ENCODE assay signal across 20 cellular contexts in genomic region chr3:128254967-128255366, GRCh38.
DNase-seq lines count a peak whose midpoint lies in the region; ATAC-seq and TF ChIP-seq lines count a peak whose summit lies in the region.
"Had no signal": no experiment of that assay in that cellular context is flagged by ENCODE, and none has a peak within 500 bp of the region (broad histone marks: within the 10 kb centered on the region; RNA-seq: fewer than 3 reads in every experiment).

No MANE protein-coding gene starts in this region.

- H3K27me3 ChIP-seq in brain microvascular endothelial cell (replicated peaks) = no peaks in the 10 kb centered on the region

- no peaks in the 10 kb centered on the region for H3K27me3 Mint-ChIP-seq in activated naive CD4-positive, alpha-beta T cell treated with anti-CD3 and anti-CD28 coated beads for 36 hours (ENCODE audit: low read depth)

- no peak overlapping the region for H3K27ac ChIP-seq in brain microvascular endothelial cell
- H3K27ac ChIP-seq: 22Rv1 had no signal

- in situ Hi-C loops in brain microvascular endothelial cell (cut with HindIII; ENCODE audit: low pct_ligation_motif_present, low sequenced_read_pairs) = no loop called here

- H3K36me3 Mint-ChIP-seq in activated naive CD4-positive, alpha-beta T cell treated with anti-CD3 and anti-CD28 coated beads for 36 hours (ENCODE audit: low read depth) = peaks cover 33% of the 10 kb centered on the region
- H3K36me3 Mint-ChIP-seq in stimulated activated effector memory CD8-positive, alpha-beta T cell treated with anti-CD3 and anti-CD28 coated beads, Interleukin-12 subunit alpha, Interleukin-12 subunit beta, amount 100 ng/mL, for 72 hours = peaks cover 24% of the 10 kb centered on the region

- CTCF ChIA-PET in activated naive CD4-positive, alpha-beta T cell treated with anti-CD3 and anti-CD28 coated beads for 36 hours (lab: Charles Lee) = no interaction called here

- peaks cover 20% of the 10 kb centered on the region for H3K4me1 Mint-ChIP-seq in activated naive CD4-positive, alpha-beta T cell treated with anti-CD3 and anti-CD28 coated beads for 36 hours (ENCODE audit: low read depth)
- H3K4me1 Mint-ChIP-seq in stimulated activated effector memory CD8-positive, alpha-beta T cell treated with anti-CD3 and anti-CD28 coated beads, Interleukin-12 subunit alpha, Interleukin-12 subunit beta, amount 100 ng/mL, for 72 hours = peaks cover 21% of the 10 kb centered on the region

- no peaks in the 10 kb centered on the region for H3K36me3 ChIP-seq in brain microvascular endothelial cell (replicated peaks)

- DNase-seq in activated naive CD4-positive, alpha-beta T cell treated with anti-CD3 and anti-CD28 coated beads for 36 hours = no peak
- DNase-seq in activated naive CD4-positive, alpha-beta T cell (lab: John Stamatoyannopoulos, UW) = no peak
- DNase-seq in brain microvascular endothelial cell (no peak), fibroblast of villous mesenchyme (ENCODE audit: low read depth) (no peak), NCI-H748 (lab: John Stamatoyannopoulos, UW; ENCODE audit: unreplicated experiment) (no peak), HuH-7.5 (ENCODE audit: low spot score) (no peak), NCI-H2171 treated with DMSO at 0.1 percent for 48 hours (lab: John Stamatoyannopoulos, UW) (no peak)
- no peak for DNase-seq in stimulated activated effector memory CD8-positive, alpha-beta T cell treated with anti-CD3 and anti-CD28 coated beads, Interleukin-12 subunit alpha, Interleukin-12 subunit beta, amount 100 ng/mL, for 72 hours (ENCODE audit: low spot score in 2 of 2)
- DNase-seq: ACHN, C1 segment of cervical spinal cord, H7, HFFc6, KG1, NCI-H1105, NCI-H2029 treated with DMSO at 0.1 percent for 48 hours, NCI-H2171, NCI-H526, PC-3, Right ventricle myocardium superior had no signal

- no peak overlapping the region for H3K4me3 Mint-ChIP-seq in activated naive CD4-positive, alpha-beta T cell treated with anti-CD3 and anti-CD28 coated beads for 36 hours
- H3K4me3 Mint-ChIP-seq in stimulated activated effector memory CD8-positive, alpha-beta T cell treated with anti-CD3 and anti-CD28 coated beads, Interleukin-12 subunit alpha, Interleukin-12 subunit beta, amount 100 ng/mL, for 72 hours = no peak overlapping the region
- H3K4me3 Mint-ChIP-seq: HFFc6 had no signal

- intact Hi-C loops in activated naive CD4-positive, alpha-beta T cell treated with anti-CD3 and anti-CD28 coated beads for 36 hours (cut with micrococcal nuclease) = no loop called here

- H3K4me3 ChIP-seq in brain microvascular endothelial cell (ENCODE audit: low read depth, low read length) (no peak overlapping the region), fibroblast of villous mesenchyme (ENCODE audit: low read depth, low read length) (no peak overlapping the region)

- peak overlapping the region; percentile 44 for H3K27ac Mint-ChIP-seq in activated naive CD4-positive, alpha-beta T cell treated with anti-CD3 and anti-CD28 coated beads for 36 hours
- peak overlapping the region; percentile 12 for H3K27ac Mint-ChIP-seq in stimulated activated effector memory CD8-positive, alpha-beta T cell treated with anti-CD3 and anti-CD28 coated beads, Interleukin-12 subunit alpha, Interleukin-12 subunit beta, amount 100 ng/mL, for 72 hours
- H3K27ac Mint-ChIP-seq: HFFc6 had no signal

- no peak for ATAC-seq in stimulated activated effector memory CD8-positive, alpha-beta T cell treated with anti-CD3 and anti-CD28 coated beads, Interleukin-12 subunit alpha, Interleukin-12 subunit beta, amount 100 ng/mL, for 72 hours
- ATAC-seq: PC-3 had no signal

- peaks cover 7% of the 10 kb centered on the region for H3K9me3 Mint-ChIP-seq in activated naive CD4-positive, alpha-beta T cell treated with anti-CD3 and anti-CD28 coated beads for 36 hours
- peaks cover 5% of the 10 kb centered on the region for H3K9me3 Mint-ChIP-seq in stimulated activated effector memory CD8-positive, alpha-beta T cell treated with anti-CD3 and anti-CD28 coated beads, Interleukin-12 subunit alpha, Interleukin-12 subunit beta, amount 100 ng/mL, for 72 hours

- TF ChIP-seq CTCF in brain microvascular endothelial cell (IDR thresholded peaks at IDR 0.05; ENCODE audit: low read depth, low read length, missing control alignments) (peak; percentile 10), fibroblast of villous mesenchyme (IDR thresholded peaks at IDR 0.05; ENCODE audit: insufficient read depth, low read depth, low read length) (peak; percentile 9)
